15 cellular contexts compared by ENCODE assay signal in the genomic region with DNA sequence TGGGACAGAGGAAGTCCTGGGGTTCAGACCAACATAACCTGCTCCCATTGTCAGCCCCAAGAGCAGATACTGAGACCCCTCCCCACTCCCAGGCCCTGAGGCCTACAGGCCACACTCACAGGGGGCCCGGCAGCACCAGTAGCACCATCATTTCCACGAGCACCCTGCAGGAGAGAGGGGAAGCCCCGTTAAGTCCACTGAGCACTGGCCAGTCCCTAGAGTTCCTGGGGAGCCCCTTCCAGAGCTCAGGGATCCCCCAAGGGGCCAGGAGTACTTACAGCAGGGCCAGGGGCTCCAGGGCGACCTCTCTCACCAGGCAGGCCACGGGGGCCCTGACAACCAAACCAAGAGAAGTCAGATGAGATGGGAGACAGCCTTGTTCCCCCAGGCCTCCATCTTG. TPM values are rescaled to one million over a fixed set of nuclear protein-coding genes. Genes with fewer than 3 reads are reported as not detected.
DNase-seq lines count a peak whose midpoint lies in the region; ATAC-seq and TF ChIP-seq lines count a peak whose summit lies in the region.
"Had no signal": no experiment of that assay in that cellular context is flagged by ENCODE, and none has a peak within 500 bp of the region (broad histone marks: within the 10 kb centered on the region; RNA-seq: fewer than 3 reads in every experiment).

No MANE protein-coding gene starts in this region.

- no peaks in the 10 kb centered on the region for H3K36me3 ChIP-seq in SJCRH30

- H3K4me3 Mint-ChIP-seq in naive thymus-derived CD8-positive, alpha-beta T cell, result no peak overlapping the region
- H3K4me3 Mint-ChIP-seq: activated CD4-positive, alpha-beta memory T cell treated with anti-CD3 and anti-CD28 coated beads for 36 hours had no signal

- peak overlapping the region; percentile 62 for H3K27ac ChIP-seq in SJCRH30

- H3K27me3 Mint-ChIP-seq in naive thymus-derived CD8-positive, alpha-beta T cell, result peaks cover 5 to 25% (median 16%) of the 10 kb centered on the region in 5 donors

- peaks cover 2% of the 10 kb centered on the region for H3K27me3 ChIP-seq in SJCRH30

- no peaks in the 10 kb centered on the region for H3K9me3 Mint-ChIP-seq in naive thymus-derived CD8-positive, alpha-beta T cell
- H3K9me3 Mint-ChIP-seq: activated CD4-positive, alpha-beta memory T cell treated with anti-CD3 and anti-CD28 coated beads for 36 hours had no signal

- peak overlapping the region in 2 of 10 donors; percentile 33 to 85 for H3K27ac Mint-ChIP-seq in naive thymus-derived CD8-positive, alpha-beta T cell
- H3K27ac Mint-ChIP-seq: activated CD4-positive, alpha-beta memory T cell treated with anti-CD3 and anti-CD28 coated beads for 36 hours had no signal

- no peaks in the 10 kb centered on the region for H3K9me3 ChIP-seq in SJCRH30 (replicated peaks)

- no peak for ATAC-seq in naive thymus-derived CD8-positive, alpha-beta T cell
- ATAC-seq in HG02571 (IDR thresholded peaks at IDR 0.05; ENCODE audit: unreplicated experiment), result no peak

- DNase-seq in AG04449 (ENCODE audit: low read depth, low spot score), result no peak
- no peak for DNase-seq in SJCRH30
- DNase-seq in foreskin fibroblast, result peak in 1 of 2 donors; percentile 7
- no peak for DNase-seq in skeletal muscle cell (ENCODE audit: low read depth)
- DNase-seq in NCI-H1694 (lab: John Stamatoyannopoulos, UW), result no peak
- no peak for DNase-seq in germinal center (ENCODE audit: low spot score)
- DNase-seq in naive thymus-derived CD8-positive, alpha-beta T cell, result no peak
- DNase-seq: activated CD4-positive, alpha-beta memory T cell treated with anti-CD3 and anti-CD28 coated beads for 36 hours; AML-193; anterior cingulate cortex; DMS 273 treated with DMSO at 0.1 percent for 48 hours; dorsolateral prefrontal cortex; SIG-M5; stimulated activated naive CD4-positive, alpha-beta T cell treated with Interleukin-2 at 50 U/mL for 16 hours had no signal

- peak overlapping the region; percentile 100 for H3K4me3 ChIP-seq in AG04449 (ENCODE audit: low read depth, low read length)
- no peak overlapping the region for H3K4me3 ChIP-seq in SJCRH30
- H3K4me3 ChIP-seq in foreskin fibroblast (ENCODE audit: low read depth in 1 of 2, low read length in 2 of 2), result peak overlapping the region; percentile 63 to 99
- H3K4me3 ChIP-seq in skeletal muscle cell (ENCODE audit: low read depth, low read length), result peak overlapping the region; percentile 98
- H3K4me3 ChIP-seq: dorsolateral prefrontal cortex had no signal

- no peak for TF ChIP-seq CTCF in AG04449 (IDR thresholded peaks at IDR 0.05; ENCODE audit: insufficient read depth, low read length, missing control alignments)
- TF ChIP-seq CTCF in foreskin fibroblast (IDR thresholded peaks at IDR 0.05; ENCODE audit: low read depth, low read length), result no peak

- peaks cover 9 to 23% (median 11%) of the 10 kb centered on the region in 4 donors for H3K4me1 Mint-ChIP-seq in naive thymus-derived CD8-positive, alpha-beta T cell

- POLR2A ChIA-PET in AG04449 (lab: Yijun Ruan, JAX), result interaction anchor here (1.6 to 44.9 kb wide), 8 partner anchors 9 to 99 kb away, joined by 7 to 2316 read pairs (median 82); a partner anchor contains a TSS
- POLR2A ChIA-PET in naive thymus-derived CD8-positive, alpha-beta T cell (lab: Charles Lee), result no interaction called here

- H3K36me3 Mint-ChIP-seq in naive thymus-derived CD8-positive, alpha-beta T cell, result no peaks in the 10 kb centered on the region
- H3K36me3 Mint-ChIP-seq: activated CD4-positive, alpha-beta memory T cell treated with anti-CD3 and anti-CD28 coated beads for 36 hours had no signal

- H3K4me1 ChIP-seq in SJCRH30, result peaks cover 21% of the 10 kb centered on the region

- CTCF ChIA-PET in AG04449 (lab: Yijun Ruan, JAX), result interaction anchor here (0.9 to 5.1 kb wide), 9 partner anchors 8 to 87 kb away, joined by 3 to 67 read pairs (median 3); a partner anchor contains a TSS

RNA-seq across cellular contexts. Expression of a gene that starts 5.4 kb away (rescaled TPM):
- 4.2 and 4.4 TPM in 2 replicates for total RNA-seq in SJCRH30 (2014; rRNA removed; shearing (Covaris generic))
- total RNA-seq in naive thymus-derived CD8-positive, alpha-beta T cell, result under 1 TPM; 0.44 to 0.83 TPM
- polyA plus RNA-seq in naive thymus-derived CD8-positive, alpha-beta T cell, result not detected

RNA-seq across cellular contexts. Expression of a gene that starts 30.2 kb away (rescaled TPM):
- total RNA-seq in SJCRH30 (2014; rRNA removed; shearing (Covaris generic)), result 43.2 and 43.4 TPM in 2 replicates
- total RNA-seq in naive thymus-derived CD8-positive, alpha-beta T cell, result not detected
- under 1 TPM in 1 of 3 donors, not detected in 2; 0.71 TPM for polyA plus RNA-seq in naive thymus-derived CD8-positive, alpha-beta T cell

RNA-seq across cellular contexts. Expression of a gene that starts 45.6 kb away (rescaled TPM):
- total RNA-seq in SJCRH30 (2014; rRNA removed; shearing (Covaris generic)), result 32.1 TPM in 2 replicates
- 10 to 100 TPM; 82.8 to 83.6 TPM for total RNA-seq in naive thymus-derived CD8-positive, alpha-beta T cell
- polyA plus RNA-seq in naive thymus-derived CD8-positive, alpha-beta T cell, result under 1 TPM; 0.29 to 0.84 (median 0.67) TPM

Comparison
In these comparisons a context has a peak if more than half of its experiments do, and no peak if none do; other contexts are left out.
1. RNA of a gene that starts 30.2 kb away (total RNA-seq): 43.2 to 43.4 TPM in SJCRH30; not detected in naive thymus-derived CD8-positive, alpha-beta T cell; every median in the first group is over 10 times any median in the second.